ENCODE assay signal across 1 cellular context in the genomic region with DNA sequence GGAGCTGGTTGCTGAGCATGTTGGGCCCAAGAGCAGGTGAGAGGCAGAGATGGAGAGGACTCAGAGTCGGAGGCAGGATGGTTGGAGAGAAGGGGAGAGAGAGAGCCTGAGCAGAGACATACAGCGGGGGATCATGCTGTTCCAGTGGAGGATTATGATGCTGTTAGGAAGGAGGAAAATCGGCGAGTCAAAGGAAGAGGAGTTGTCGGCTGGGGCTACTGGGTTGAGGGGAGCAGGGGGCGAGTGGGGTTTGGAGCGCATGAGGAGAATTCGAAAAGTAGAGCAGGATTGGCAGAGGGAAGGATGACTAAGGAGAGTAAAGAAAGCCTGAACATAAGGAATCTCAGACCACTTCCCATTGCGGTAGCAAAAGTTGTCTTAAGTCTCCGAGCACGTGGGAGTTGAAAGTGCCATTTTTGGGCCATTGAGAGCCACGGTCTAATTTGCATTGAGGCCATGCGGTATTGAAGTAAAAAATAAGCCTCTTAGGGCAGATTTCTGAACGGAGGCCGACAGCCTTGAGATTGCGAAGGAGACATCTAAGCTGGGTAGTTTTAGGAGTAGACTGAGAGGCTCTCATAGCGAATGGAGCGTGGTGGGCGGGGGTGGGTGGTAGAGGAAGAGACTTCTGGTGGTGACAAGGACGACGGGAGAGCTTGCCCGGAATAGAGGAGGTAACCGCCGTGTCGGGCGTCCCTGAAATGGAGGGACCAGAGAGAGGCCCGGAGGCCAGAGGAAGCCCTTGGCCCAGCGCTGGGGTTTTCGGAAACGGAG.
TF ChIP-seq lines count a peak whose summit lies in the region.

No MANE protein-coding gene starts in this region.

TF ChIP-seq in K562, 482 proteins besides CTCF, POLR2A, EP300 and RAD21 (continued from another document and continues in another):
- TF ChIP-seq, protein P1, sequence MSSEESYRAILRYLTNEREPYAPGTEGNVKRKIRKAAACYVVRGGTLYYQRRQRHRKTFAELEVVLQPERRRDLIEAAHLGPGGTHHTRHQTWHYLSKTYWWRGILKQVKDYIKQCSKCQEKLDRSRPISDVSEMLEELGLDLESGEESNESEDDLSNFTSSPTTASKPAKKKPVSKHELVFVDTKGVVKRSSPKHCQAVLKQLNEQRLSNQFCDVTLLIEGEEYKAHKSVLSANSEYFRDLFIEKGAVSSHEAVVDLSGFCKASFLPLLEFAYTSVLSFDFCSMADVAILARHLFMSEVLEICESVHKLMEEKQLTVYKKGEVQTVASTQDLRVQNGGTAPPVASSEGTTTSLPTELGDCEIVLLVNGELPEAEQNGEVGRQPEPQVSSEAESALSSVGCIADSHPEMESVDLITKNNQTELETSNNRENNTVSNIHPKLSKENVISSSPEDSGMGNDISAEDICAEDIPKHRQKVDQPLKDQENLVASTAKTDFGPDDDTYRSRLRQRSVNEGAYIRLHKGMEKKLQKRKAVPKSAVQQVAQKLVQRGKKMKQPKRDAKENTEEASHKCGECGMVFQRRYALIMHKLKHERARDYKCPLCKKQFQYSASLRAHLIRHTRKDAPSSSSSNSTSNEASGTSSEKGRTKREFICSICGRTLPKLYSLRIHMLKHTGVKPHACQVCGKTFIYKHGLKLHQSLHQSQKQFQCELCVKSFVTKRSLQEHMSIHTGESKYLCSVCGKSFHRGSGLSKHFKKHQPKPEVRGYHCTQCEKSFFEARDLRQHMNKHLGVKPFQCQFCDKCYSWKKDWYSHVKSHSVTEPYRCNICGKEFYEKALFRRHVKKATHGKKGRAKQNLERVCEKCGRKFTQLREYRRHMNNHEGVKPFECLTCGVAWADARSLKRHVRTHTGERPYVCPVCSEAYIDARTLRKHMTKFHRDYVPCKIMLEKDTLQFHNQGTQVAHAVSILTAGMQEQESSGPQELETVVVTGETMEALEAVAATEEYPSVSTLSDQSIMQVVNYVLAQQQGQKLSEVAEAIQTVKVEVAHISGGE (CRISPR knock-in tag; IDR thresholded peaks at IDR 0.05) = no peak
- TF ChIP-seq ZNF696 (CRISPR knock-in tag; conservative IDR thresholded peaks at IDR 0.05) (no peak), MTF1 (CRISPR knock-in tag; IDR thresholded peaks at IDR 0.05; ENCODE audit: borderline replicate concordance) (no peak), TCF3 (CRISPR knock-in tag; IDR thresholded peaks at IDR 0.05) (peak; percentile 71), GABPB1 (CRISPR knock-in tag; IDR thresholded peaks at IDR 0.05) (no peak), ARID2 (IDR thresholded peaks at IDR 0.05) (no peak), ZNF143 (CRISPR knock-in tag; IDR thresholded peaks at IDR 0.05) (no peak), YY1 (IDR thresholded peaks at IDR 0.05; ENCODE audit: borderline replicate concordance in 1 of 3, control insufficient read depth in 1 of 3, extremely low read depth in 1 of 3, insufficient read depth in 3 of 3, insufficient read length in 1 of 3, insufficient replicate concordance in 2 of 3, low read depth in 1 of 3, low read length in 2 of 3) (peak in 1 of 3 experiments; percentile 60), TEAD4 (IDR thresholded peaks at IDR 0.05; ENCODE audit: low read length) (peak; percentile 78), TEAD4 (CRISPR knock-in tag; IDR thresholded peaks at IDR 0.05; ENCODE audit: borderline replicate concordance) (no peak), LCOR (CRISPR knock-in tag; IDR thresholded peaks at IDR 0.05) (no peak), KAT2B (IDR thresholded peaks at IDR 0.05; ENCODE audit: low read depth, low read length) (no peak), SRF (CRISPR knock-in tag; IDR thresholded peaks at IDR 0.05) (no peak), PHB2 (IDR thresholded peaks at IDR 0.05; ENCODE audit: low read depth) (no peak), MTA1 (IDR thresholded peaks at IDR 0.05; ENCODE audit: borderline replicate concordance) (peak; percentile 26; the same call in 1 of the 2 replicates), CCNT2 (IDR thresholded peaks at IDR 0.05; ENCODE audit: borderline replicate concordance, extremely low read depth, insufficient read length, low read depth, low read length) (no peak), HMG20B (CRISPR knock-in tag; IDR thresholded peaks at IDR 0.05) (no peak), ZNF57 (CRISPR knock-in tag; IDR thresholded peaks at IDR 0.05) (no peak), MYC (IDR thresholded peaks at IDR 0.05; ENCODE audit: low read depth, low read length) (peak; percentile 90), MYC (CRISPR knock-in tag; IDR thresholded peaks at IDR 0.05; ENCODE audit: borderline replicate concordance, low read depth) (0 out of 2 replicates have a peak, but pooled peaks have one; percentile 37), TOE1 (IDR thresholded peaks at IDR 0.05; ENCODE audit: borderline replicate concordance) (no peak), TOE1 (CRISPR knock-in tag; IDR thresholded peaks at IDR 0.05; ENCODE audit: borderline replicate concordance, low read depth) (no peak), JUN (IDR thresholded peaks at IDR 0.05; ENCODE audit: borderline replicate concordance, low read depth, low read length) (no peak), JUN (CRISPR knock-in tag; IDR thresholded peaks at IDR 0.05; ENCODE audit: borderline replicate concordance) (peak; percentile 53; the same call in 1 of the 2 replicates), BHLHE40 (IDR thresholded peaks at IDR 0.05; ENCODE audit: low read length) (peak; percentile 65), EP400 (IDR thresholded peaks at IDR 0.05) (no peak; the same call in 1 of the 2 replicates)
- TF ChIP-seq, protein P2, sequence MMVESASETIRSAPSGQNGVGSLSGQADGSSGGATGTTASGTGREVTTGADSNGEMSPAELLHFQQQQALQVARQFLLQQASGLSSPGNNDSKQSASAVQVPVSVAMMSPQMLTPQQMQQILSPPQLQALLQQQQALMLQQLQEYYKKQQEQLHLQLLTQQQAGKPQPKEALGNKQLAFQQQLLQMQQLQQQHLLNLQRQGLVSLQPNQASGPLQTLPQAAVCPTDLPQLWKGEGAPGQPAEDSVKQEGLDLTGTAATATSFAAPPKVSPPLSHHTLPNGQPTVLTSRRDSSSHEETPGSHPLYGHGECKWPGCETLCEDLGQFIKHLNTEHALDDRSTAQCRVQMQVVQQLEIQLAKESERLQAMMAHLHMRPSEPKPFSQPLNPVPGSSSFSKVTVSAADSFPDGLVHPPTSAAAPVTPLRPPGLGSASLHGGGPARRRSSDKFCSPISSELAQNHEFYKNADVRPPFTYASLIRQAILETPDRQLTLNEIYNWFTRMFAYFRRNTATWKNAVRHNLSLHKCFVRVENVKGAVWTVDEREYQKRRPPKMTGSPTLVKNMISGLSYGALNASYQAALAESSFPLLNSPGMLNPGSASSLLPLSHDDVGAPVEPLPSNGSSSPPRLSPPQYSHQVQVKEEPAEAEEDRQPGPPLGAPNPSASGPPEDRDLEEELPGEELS (CRISPR knock-in tag; IDR thresholded peaks at IDR 0.05; ENCODE audit: borderline replicate concordance) = no peak
- TF ChIP-seq, protein P3, sequence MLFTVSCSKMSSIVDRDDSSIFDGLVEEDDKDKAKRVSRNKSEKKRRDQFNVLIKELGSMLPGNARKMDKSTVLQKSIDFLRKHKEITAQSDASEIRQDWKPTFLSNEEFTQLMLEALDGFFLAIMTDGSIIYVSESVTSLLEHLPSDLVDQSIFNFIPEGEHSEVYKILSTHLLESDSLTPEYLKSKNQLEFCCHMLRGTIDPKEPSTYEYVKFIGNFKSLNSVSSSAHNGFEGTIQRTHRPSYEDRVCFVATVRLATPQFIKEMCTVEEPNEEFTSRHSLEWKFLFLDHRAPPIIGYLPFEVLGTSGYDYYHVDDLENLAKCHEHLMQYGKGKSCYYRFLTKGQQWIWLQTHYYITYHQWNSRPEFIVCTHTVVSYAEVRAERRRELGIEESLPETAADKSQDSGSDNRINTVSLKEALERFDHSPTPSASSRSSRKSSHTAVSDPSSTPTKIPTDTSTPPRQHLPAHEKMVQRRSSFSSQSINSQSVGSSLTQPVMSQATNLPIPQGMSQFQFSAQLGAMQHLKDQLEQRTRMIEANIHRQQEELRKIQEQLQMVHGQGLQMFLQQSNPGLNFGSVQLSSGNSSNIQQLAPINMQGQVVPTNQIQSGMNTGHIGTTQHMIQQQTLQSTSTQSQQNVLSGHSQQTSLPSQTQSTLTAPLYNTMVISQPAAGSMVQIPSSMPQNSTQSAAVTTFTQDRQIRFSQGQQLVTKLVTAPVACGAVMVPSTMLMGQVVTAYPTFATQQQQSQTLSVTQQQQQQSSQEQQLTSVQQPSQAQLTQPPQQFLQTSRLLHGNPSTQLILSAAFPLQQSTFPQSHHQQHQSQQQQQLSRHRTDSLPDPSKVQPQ (CRISPR knock-in tag; IDR thresholded peaks at IDR 0.05; ENCODE audit: borderline replicate concordance) = no peak
- TF ChIP-seq, protein P4, sequence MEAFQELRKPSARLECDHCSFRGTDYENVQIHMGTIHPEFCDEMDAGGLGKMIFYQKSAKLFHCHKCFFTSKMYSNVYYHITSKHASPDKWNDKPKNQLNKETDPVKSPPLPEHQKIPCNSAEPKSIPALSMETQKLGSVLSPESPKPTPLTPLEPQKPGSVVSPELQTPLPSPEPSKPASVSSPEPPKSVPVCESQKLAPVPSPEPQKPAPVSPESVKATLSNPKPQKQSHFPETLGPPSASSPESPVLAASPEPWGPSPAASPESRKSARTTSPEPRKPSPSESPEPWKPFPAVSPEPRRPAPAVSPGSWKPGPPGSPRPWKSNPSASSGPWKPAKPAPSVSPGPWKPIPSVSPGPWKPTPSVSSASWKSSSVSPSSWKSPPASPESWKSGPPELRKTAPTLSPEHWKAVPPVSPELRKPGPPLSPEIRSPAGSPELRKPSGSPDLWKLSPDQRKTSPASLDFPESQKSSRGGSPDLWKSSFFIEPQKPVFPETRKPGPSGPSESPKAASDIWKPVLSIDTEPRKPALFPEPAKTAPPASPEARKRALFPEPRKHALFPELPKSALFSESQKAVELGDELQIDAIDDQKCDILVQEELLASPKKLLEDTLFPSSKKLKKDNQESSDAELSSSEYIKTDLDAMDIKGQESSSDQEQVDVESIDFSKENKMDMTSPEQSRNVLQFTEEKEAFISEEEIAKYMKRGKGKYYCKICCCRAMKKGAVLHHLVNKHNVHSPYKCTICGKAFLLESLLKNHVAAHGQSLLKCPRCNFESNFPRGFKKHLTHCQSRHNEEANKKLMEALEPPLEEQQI (IDR thresholded peaks at IDR 0.05) = no peak
- TF ChIP-seq, protein P5, sequence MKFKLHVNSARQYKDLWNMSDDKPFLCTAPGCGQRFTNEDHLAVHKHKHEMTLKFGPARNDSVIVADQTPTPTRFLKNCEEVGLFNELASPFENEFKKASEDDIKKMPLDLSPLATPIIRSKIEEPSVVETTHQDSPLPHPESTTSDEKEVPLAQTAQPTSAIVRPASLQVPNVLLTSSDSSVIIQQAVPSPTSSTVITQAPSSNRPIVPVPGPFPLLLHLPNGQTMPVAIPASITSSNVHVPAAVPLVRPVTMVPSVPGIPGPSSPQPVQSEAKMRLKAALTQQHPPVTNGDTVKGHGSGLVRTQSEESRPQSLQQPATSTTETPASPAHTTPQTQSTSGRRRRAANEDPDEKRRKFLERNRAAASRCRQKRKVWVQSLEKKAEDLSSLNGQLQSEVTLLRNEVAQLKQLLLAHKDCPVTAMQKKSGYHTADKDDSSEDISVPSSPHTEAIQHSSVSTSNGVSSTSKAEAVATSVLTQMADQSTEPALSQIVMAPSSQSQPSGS (CRISPR knock-in tag; IDR thresholded peaks at IDR 0.05) = no peak
- TF ChIP-seq, protein P6, sequence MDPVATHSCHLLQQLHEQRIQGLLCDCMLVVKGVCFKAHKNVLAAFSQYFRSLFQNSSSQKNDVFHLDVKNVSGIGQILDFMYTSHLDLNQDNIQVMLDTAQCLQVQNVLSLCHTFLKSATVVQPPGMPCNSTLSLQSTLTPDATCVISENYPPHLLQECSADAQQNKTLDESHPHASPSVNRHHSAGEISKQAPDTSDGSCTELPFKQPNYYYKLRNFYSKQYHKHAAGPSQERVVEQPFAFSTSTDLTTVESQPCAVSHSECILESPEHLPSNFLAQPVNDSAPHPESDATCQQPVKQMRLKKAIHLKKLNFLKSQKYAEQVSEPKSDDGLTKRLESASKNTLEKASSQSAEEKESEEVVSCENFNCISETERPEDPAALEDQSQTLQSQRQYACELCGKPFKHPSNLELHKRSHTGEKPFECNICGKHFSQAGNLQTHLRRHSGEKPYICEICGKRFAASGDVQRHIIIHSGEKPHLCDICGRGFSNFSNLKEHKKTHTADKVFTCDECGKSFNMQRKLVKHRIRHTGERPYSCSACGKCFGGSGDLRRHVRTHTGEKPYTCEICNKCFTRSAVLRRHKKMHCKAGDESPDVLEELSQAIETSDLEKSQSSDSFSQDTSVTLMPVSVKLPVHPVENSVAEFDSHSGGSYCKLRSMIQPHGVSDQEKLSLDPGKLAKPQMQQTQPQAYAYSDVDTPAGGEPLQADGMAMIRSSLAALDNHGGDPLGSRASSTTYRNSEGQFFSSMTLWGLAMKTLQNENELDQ (CRISPR knock-in tag; IDR thresholded peaks at IDR 0.05; ENCODE audit: borderline replicate concordance) = no peak
- TF ChIP-seq, protein P7, sequence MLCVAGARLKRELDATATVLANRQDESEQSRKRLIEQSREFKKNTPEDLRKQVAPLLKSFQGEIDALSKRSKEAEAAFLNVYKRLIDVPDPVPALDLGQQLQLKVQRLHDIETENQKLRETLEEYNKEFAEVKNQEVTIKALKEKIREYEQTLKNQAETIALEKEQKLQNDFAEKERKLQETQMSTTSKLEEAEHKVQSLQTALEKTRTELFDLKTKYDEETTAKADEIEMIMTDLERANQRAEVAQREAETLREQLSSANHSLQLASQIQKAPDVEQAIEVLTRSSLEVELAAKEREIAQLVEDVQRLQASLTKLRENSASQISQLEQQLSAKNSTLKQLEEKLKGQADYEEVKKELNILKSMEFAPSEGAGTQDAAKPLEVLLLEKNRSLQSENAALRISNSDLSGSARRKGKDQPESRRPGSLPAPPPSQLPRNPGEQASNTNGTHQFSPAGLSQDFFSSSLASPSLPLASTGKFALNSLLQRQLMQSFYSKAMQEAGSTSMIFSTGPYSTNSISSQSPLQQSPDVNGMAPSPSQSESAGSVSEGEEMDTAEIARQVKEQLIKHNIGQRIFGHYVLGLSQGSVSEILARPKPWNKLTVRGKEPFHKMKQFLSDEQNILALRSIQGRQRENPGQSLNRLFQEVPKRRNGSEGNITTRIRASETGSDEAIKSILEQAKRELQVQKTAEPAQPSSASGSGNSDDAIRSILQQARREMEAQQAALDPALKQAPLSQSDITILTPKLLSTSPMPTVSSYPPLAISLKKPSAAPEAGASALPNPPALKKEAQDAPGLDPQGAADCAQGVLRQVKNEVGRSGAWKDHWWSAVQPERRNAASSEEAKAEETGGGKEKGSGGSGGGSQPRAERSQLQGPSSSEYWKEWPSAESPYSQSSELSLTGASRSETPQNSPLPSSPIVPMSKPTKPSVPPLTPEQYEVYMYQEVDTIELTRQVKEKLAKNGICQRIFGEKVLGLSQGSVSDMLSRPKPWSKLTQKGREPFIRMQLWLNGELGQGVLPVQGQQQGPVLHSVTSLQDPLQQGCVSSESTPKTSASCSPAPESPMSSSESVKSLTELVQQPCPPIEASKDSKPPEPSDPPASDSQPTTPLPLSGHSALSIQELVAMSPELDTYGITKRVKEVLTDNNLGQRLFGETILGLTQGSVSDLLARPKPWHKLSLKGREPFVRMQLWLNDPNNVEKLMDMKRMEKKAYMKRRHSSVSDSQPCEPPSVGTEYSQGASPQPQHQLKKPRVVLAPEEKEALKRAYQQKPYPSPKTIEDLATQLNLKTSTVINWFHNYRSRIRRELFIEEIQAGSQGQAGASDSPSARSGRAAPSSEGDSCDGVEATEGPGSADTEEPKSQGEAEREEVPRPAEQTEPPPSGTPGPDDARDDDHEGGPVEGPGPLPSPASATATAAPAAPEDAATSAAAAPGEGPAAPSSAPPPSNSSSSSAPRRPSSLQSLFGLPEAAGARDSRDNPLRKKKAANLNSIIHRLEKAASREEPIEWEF (CRISPR knock-in tag; IDR thresholded peaks at IDR 0.05) = 0 out of 2 replicates have a peak, but pooled peaks have one; percentile 28
